In genomic region chr2:74715880-74716279, GRCh38 we compare ENCODE assay signal across 9 cellular contexts.
DNase-seq lines count a peak whose midpoint lies in the region; ATAC-seq and TF ChIP-seq lines count a peak whose summit lies in the region.
"Had no signal": no experiment of that assay in that cellular context is flagged by ENCODE, and none has a peak within 500 bp of the region (broad histone marks: within the 10 kb centered on the region; RNA-seq: fewer than 3 reads in every experiment).

No MANE protein-coding gene starts in this region.

- POLR2A ChIA-PET in AG04450 (lab: Yijun Ruan, JAX): no interaction called here

- CTCF ChIA-PET in AG04450 (lab: Charles Lee): interaction anchor here (0.7 to 5.8 kb wide), 16 partner anchors 10 to 267 kb away, joined by 3 to 109 read pairs (median 7); no protein-coding TSS in a partner anchor
- CTCF ChIA-PET in mammary epithelial cell (lab: Charles Lee; ENCODE audit: low non-redundant PET): interaction anchor here (0.8 kb wide), 1 partner anchor 119 kb away, joined by 3 read pairs; no protein-coding TSS in a partner anchor

- H3K4me1 ChIP-seq in HUES6 (ENCODE audit: control insufficient read depth, insufficient read depth, low read length): no peaks in the 10 kb centered on the region
- peaks cover 40% of the 10 kb centered on the region for H3K4me1 ChIP-seq in mammary epithelial cell (ENCODE audit: insufficient read depth, low read length)
- no peaks in the 10 kb centered on the region for H3K4me1 ChIP-seq in mucosa of stomach (ENCODE audit: control insufficient read depth, insufficient read depth, low read length)

- H3K27ac ChIP-seq in AG04450 (ENCODE audit: low read depth, low read length) (no peak overlapping the region), HUES6 (ENCODE audit: low read depth, low read length) (no peak overlapping the region), mammary epithelial cell (ENCODE audit: insufficient read depth, low read depth, low read length) (peak overlapping the region; percentile 60)

- no peaks in the 10 kb centered on the region for H4K20me1 ChIP-seq in mammary epithelial cell (ENCODE audit: insufficient read depth, low read length)

- WGBS in mammary epithelial cell (ENCODE audit: low coverage, missing lambda C conversion rate): 65% methylated on average over 6 of the region's 6 CpGs

- H3K9ac ChIP-seq in HUES6 (ENCODE audit: low read length) (peak overlapping the region; percentile 47), mammary epithelial cell (ENCODE audit: insufficient read depth, low read length) (peak overlapping the region; percentile 43), mucosa of stomach (ENCODE audit: low read length) (peak overlapping the region; percentile 68)

- H3K79me2 ChIP-seq in mammary epithelial cell (ENCODE audit: insufficient read depth, low read length): no peaks in the 10 kb centered on the region

- peak overlapping the region; percentile 90 for H2AFZ ChIP-seq in mammary epithelial cell (ENCODE audit: low read depth, low read length)

- H3K27me3 ChIP-seq in AG04450 (ENCODE audit: control insufficient read depth, insufficient read depth, low read length) (peaks cover 14% of the 10 kb centered on the region), HUES6 (ENCODE audit: control insufficient read depth, insufficient read depth, low read length) (peaks cover 38% of the 10 kb centered on the region), mammary epithelial cell (ENCODE audit: insufficient read depth, low read length) (no peaks in the 10 kb centered on the region), mucosa of stomach (ENCODE audit: control insufficient read depth, insufficient read depth, low read length) (peaks cover 7% of the 10 kb centered on the region)

- in situ Hi-C loops in mammary epithelial cell (cut with MboI; ENCODE audit: low sequenced_read_pairs in 2 of 2): loop anchor here (10.0 kb wide), 1 partner anchor 129 kb away; no protein-coding TSS in a partner anchor

- BruUV-seq in mammary epithelial cell (replicated peaks; lab: Mats Ljungman, UMichigan): no TSS peak

- intact Hi-C loops in mammary epithelial cell (cut with micrococcal nuclease): loop anchor here (1.0 to 2.0 kb wide), 4 partner anchors 24 to 267 kb away; no protein-coding TSS in a partner anchor

- H3K4me3 ChIP-seq in AG04450 (ENCODE audit: low read depth, low read length): peak overlapping the region; percentile 60
- H3K4me3 ChIP-seq in HUES6 (ENCODE audit: low read depth, low read length): peak overlapping the region; percentile 67
- peak overlapping the region; percentile 46 to 67 (median 50) for H3K4me3 ChIP-seq in mammary epithelial cell (replicated peaks in 1 of 3; ENCODE audit: insufficient read depth in 1 of 3, low read depth in 2 of 3, low read length in 3 of 3)
- H3K4me3 ChIP-seq in mucosa of stomach (ENCODE audit: low read length): peak overlapping the region; percentile 40

- ATAC-seq in HG02759 (IDR thresholded peaks at IDR 0.05; ENCODE audit: unreplicated experiment): no peak
- ATAC-seq in GM21723 (IDR thresholded peaks at IDR 0.05; ENCODE audit: unreplicated experiment): no peak

- dilution Hi-C loops in mammary epithelial cell (cut with HindIII; ENCODE audit: low sequenced_read_pairs): no loop called here

- H3K9me3 ChIP-seq in AG04450 (ENCODE audit: control insufficient read depth, insufficient read depth, low read length) (no peaks in the 10 kb centered on the region), HUES6 (ENCODE audit: control insufficient read depth, insufficient read depth, low read depth, low read length) (no peaks in the 10 kb centered on the region), mammary epithelial cell (replicated peaks; ENCODE audit: insufficient read depth, low read length) (no peaks in the 10 kb centered on the region), mucosa of stomach (ENCODE audit: control insufficient read depth, low read length) (no peaks in the 10 kb centered on the region)

- H3K4me2 ChIP-seq in mammary epithelial cell (ENCODE audit: insufficient read depth, low read depth, low read length): peak overlapping the region; percentile 94

- TF ChIP-seq CTCF in AG04450 (IDR thresholded peaks at IDR 0.05; ENCODE audit: low read depth, low read length) (no peak), mammary epithelial cell (conservative IDR thresholded peaks at IDR 0.05 in 1 of 2, IDR thresholded peaks at IDR 0.05 in 1 of 2; ENCODE audit: extremely low read depth in 1 of 2, insufficient read depth in 1 of 2, low read depth in 1 of 2, low read length in 2 of 2) (no peak)

- DNase-seq in AG04450 (ENCODE audit: low read depth, low spot score) (no peak), mammary epithelial cell (no peak), NCI-H1694 treated with DMSO at 0.1 percent for 48 hours (lab: John Stamatoyannopoulos, UW) (no peak), H4 (ENCODE audit: low spot score) (no peak)
- DNase-seq: NCI-H2029 had no signal

- no peaks in the 10 kb centered on the region for H3K36me3 ChIP-seq in HUES6 (ENCODE audit: control insufficient read depth, insufficient read depth, low read length)
- H3K36me3 ChIP-seq in mammary epithelial cell (ENCODE audit: insufficient read depth, low read length): no peaks in the 10 kb centered on the region
- no peaks in the 10 kb centered on the region for H3K36me3 ChIP-seq in mucosa of stomach (ENCODE audit: control insufficient read depth, insufficient read depth, low read length)
